16 cellular contexts compared by ENCODE assay signal in genomic region chr20:41748756-41749582, GRCh38.
A peak's percentile ranks its signal among the peaks of the same experiment; 100 is the strongest.
DNase-seq lines count a peak whose midpoint lies in the region; TF ChIP-seq lines count a peak whose summit lies in the region.
"Had no signal": no experiment of that assay in that cellular context is flagged by ENCODE, and none has a peak within 500 bp of the region (broad histone marks: within the 10 kb centered on the region; RNA-seq: fewer than 3 reads in every experiment).

No MANE protein-coding gene starts in this region.

- H3K4ac ChIP-seq in neuronal stem cell (ENCODE audit: low read length) = no peak overlapping the region

- H3K79me1 ChIP-seq in neuronal stem cell (ENCODE audit: low read depth, low read length) = no peaks in the 10 kb centered on the region

- H3K36me3 ChIP-seq in Karpas-422 (ENCODE audit: insufficient read depth, low read length) = no peaks in the 10 kb centered on the region
- H3K36me3 ChIP-seq in WERI-Rb-1 = no peaks in the 10 kb centered on the region
- H3K36me3 ChIP-seq in neuronal stem cell (replicated peaks in 1 of 2; ENCODE audit: control insufficient read depth in 2 of 2, insufficient read depth in 2 of 2, low read length in 2 of 2) = no peaks in the 10 kb centered on the region

- no peaks in the 10 kb centered on the region for H3K9me2 ChIP-seq in Karpas-422 (replicated peaks; ENCODE audit: insufficient read depth, low read length)

- no peak overlapping the region for H4K91ac ChIP-seq in neuronal stem cell (ENCODE audit: low read depth, low read length, poor library complexity)

- H2BK5ac ChIP-seq in neuronal stem cell (ENCODE audit: low read length) = no peak overlapping the region

- H4K20me1 ChIP-seq in Karpas-422 (ENCODE audit: insufficient read depth, low read depth, low read length) = no peaks in the 10 kb centered on the region

- H3K23ac ChIP-seq in neuronal stem cell (ENCODE audit: low read depth, low read length, poor library complexity) = no peak overlapping the region

- H3K4me2 ChIP-seq in Karpas-422 (ENCODE audit: low read depth, low read length, poor library complexity, severe bottlenecking) (no peak overlapping the region), neuronal stem cell (ENCODE audit: insufficient read depth, low read length, poor library complexity, severe bottlenecking) (no peak overlapping the region)

- H2AFZ ChIP-seq in Karpas-422 (ENCODE audit: low read length) = no peak overlapping the region
- no peak overlapping the region for H2AFZ ChIP-seq in neuronal stem cell (ENCODE audit: low read length)

- H2BK120ac ChIP-seq in neuronal stem cell (ENCODE audit: low read depth, low read length) = no peak overlapping the region

- no peak for TF ChIP-seq CTCF in WERI-Rb-1 (IDR thresholded peaks at IDR 0.05; ENCODE audit: low read depth, low read length)

- H3K4me1 ChIP-seq in Karpas-422 (ENCODE audit: low read length) (no peaks in the 10 kb centered on the region), neuronal stem cell (ENCODE audit: control insufficient read depth in 2 of 2, insufficient read depth in 1 of 2, low read depth in 1 of 2, low read length in 2 of 2) (no peaks in the 10 kb centered on the region)
- H3K4me1 ChIP-seq: Caco-2 had no signal

- no peak overlapping the region for H2BK15ac ChIP-seq in neuronal stem cell (ENCODE audit: low read length)

- H3K27me3 ChIP-seq in Karpas-422 (ENCODE audit: low read length) = no peaks in the 10 kb centered on the region
- no peaks in the 10 kb centered on the region for H3K27me3 ChIP-seq in WERI-Rb-1 (ENCODE audit: insufficient read depth, low read depth, severe bottlenecking)
- no peaks in the 10 kb centered on the region for H3K27me3 ChIP-seq in neuronal stem cell (ENCODE audit: control insufficient read depth in 3 of 3, insufficient read depth in 3 of 3, low read depth in 1 of 3, low read length in 3 of 3)

- H2BK12ac ChIP-seq in neuronal stem cell (ENCODE audit: low read length) = no peak overlapping the region

- H3K14ac ChIP-seq in neuronal stem cell (ENCODE audit: low read length) = no peak overlapping the region

- peak overlapping the region; percentile 72 for H3K18ac ChIP-seq in neuronal stem cell (ENCODE audit: low read length)

- no peaks in the 10 kb centered on the region for H3K79me2 ChIP-seq in Karpas-422 (ENCODE audit: low read length)

- DNase-seq in Karpas-422 (peak; percentile 33), WERI-Rb-1 (peak; percentile 29), neuronal stem cell (ENCODE audit: low spot score) (no peak), NOMO-1 treated with DMSO at 0.1 percent for 48 hours (lab: John Stamatoyannopoulos, UW; ENCODE audit: unreplicated experiment) (no peak), NCI-H1930 (lab: John Stamatoyannopoulos, UW) (no peak)
- no peak for DNase-seq in activated effector memory CD4-positive, alpha-beta T cell treated with anti-CD3 and anti-CD28 coated beads, Interleukin-2, amount 50 U/mL, for 16 hours
- DNase-seq: C1 segment of cervical spinal cord; Caco-2; CD4-positive, alpha-beta T cell; DMS153; DMS79; GDM1; GOT3; H7; HFFc6; IMR-90 had no signal

- no peak overlapping the region for H4K8ac ChIP-seq in neuronal stem cell (ENCODE audit: low read depth, low read length)

- no CpG with 5 or more reads among the region's 7 CpGs for WGBS in neuronal stem cell (ENCODE audit: extremely low coverage in 2 of 2, insufficient read length in 2 of 2, insufficient replicate concordance in 1 of 2), 2 donors

- no peak overlapping the region for H3K9ac ChIP-seq in Karpas-422 (ENCODE audit: low read length)
- no peak overlapping the region for H3K9ac ChIP-seq in neuronal stem cell (ENCODE audit: low read depth, low read length, poor library complexity)

- no peak overlapping the region for H3K27ac ChIP-seq in Karpas-422 (ENCODE audit: low read length)
- no peak overlapping the region for H3K27ac ChIP-seq in WERI-Rb-1
- H3K27ac ChIP-seq in neuronal stem cell (replicated peaks; ENCODE audit: low read length) = no peak overlapping the region

- no peaks in the 10 kb centered on the region for H3K9me3 ChIP-seq in Karpas-422 (ENCODE audit: low read length)
- no peaks in the 10 kb centered on the region for H3K9me3 ChIP-seq in WERI-Rb-1 (ENCODE audit: severe bottlenecking)
- no peaks in the 10 kb centered on the region for H3K9me3 ChIP-seq in neuronal stem cell (replicated peaks in 1 of 2; ENCODE audit: control insufficient read depth in 2 of 2, insufficient read depth in 1 of 2, low read depth in 1 of 2, low read length in 2 of 2)
- H3K9me3 ChIP-seq: Caco-2 had no signal

- no peak overlapping the region for H3K4me3 ChIP-seq in Karpas-422 (ENCODE audit: low read length)
- H3K4me3 ChIP-seq in WERI-Rb-1 (ENCODE audit: low read depth, low read length) = no peak overlapping the region
- H3K4me3 ChIP-seq in neuronal stem cell (ENCODE audit: low read length in 2 of 2) = no peak overlapping the region

- H2AK5ac ChIP-seq in neuronal stem cell (ENCODE audit: low read depth, low read length) = no peak overlapping the region

Comparison
In these comparisons a context has a peak if more than half of its experiments do, and no peak if none do; other contexts are left out.
1. DNase-seq: peak in Karpas-422 (single experiment) and WERI-Rb-1 (single experiment); none in neuronal stem cell (single experiment), activated effector memory CD4-positive, alpha-beta T cell treated with anti-CD3 and anti-CD28 coated beads, Interleukin-2, amount 50 U/mL, for 16 hours (single experiment), NOMO-1 treated with DMSO at 0.1 percent for 48 hours (single experiment) and NCI-H1930 (0 of 2).